26 cellular contexts compared by ENCODE assay signal in genomic region chr11:46680164-46680760, GRCh38. TPM values are rescaled to one million over a fixed set of nuclear protein-coding genes. Genes with fewer than 3 reads are reported as not detected.
A peak's percentile ranks its signal among the peaks of the same experiment; 100 is the strongest.
DNase-seq lines count a peak whose midpoint lies in the region; ATAC-seq and TF ChIP-seq lines count a peak whose summit lies in the region.
"Had no signal": no experiment of that assay in that cellular context is flagged by ENCODE, and none has a peak within 500 bp of the region (broad histone marks: within the 10 kb centered on the region; RNA-seq: fewer than 3 reads in every experiment).

No MANE protein-coding gene starts in this region.

- peaks cover 2% of the 10 kb centered on the region for H3K36me3 Mint-ChIP-seq in IgD-negative memory B cell
- no peaks in the 10 kb centered on the region for H3K36me3 Mint-ChIP-seq in T-helper 17 cell (ENCODE audit: low read depth)
- H3K36me3 Mint-ChIP-seq in nephron progenitor cell (ENCODE audit: low read depth), result peaks cover 11% of the 10 kb centered on the region
- H3K36me3 Mint-ChIP-seq in osteocyte (ENCODE audit: unreplicated experiment), result peaks cover 19% of the 10 kb centered on the region

- intact Hi-C loops in PC-3 (cut with micrococcal nuclease), result no loop called here

- BruUV-seq in PC-3 (replicated peaks; lab: Mats Ljungman, UMichigan), result no TSS peak

- H3K27me3 ChIP-seq in PC-3 (ENCODE audit: low read length), result no peaks in the 10 kb centered on the region
- H3K27me3 ChIP-seq: MG63 had no signal

- H3K9me2 ChIP-seq in PC-3 (replicated peaks; ENCODE audit: low read length), result no peaks in the 10 kb centered on the region

- H3K27ac Mint-ChIP-seq in IgD-negative memory B cell (peak overlapping the region; percentile 46 to 70 (median 62)), T-helper 17 cell (peak overlapping the region; percentile 37), nephron progenitor cell (peak overlapping the region; percentile 90), osteocyte (ENCODE audit: unreplicated experiment) (no peak overlapping the region)

- H3K36me3 ChIP-seq in PC-3 (ENCODE audit: low read depth, low read length), result peaks cover 3% of the 10 kb centered on the region; the same call in 1 of the 2 replicates

- H4K20me1 ChIP-seq in PC-3 (ENCODE audit: low read length), result no peaks in the 10 kb centered on the region

- CTCF ChIA-PET in PC-3 (lab: Charles Lee), result no interaction called here

- DNase-seq in T-helper 17 cell, result no peak
- DNase-seq in nephron progenitor cell, result no peak
- DNase-seq in substantia nigra (lab: John Stamatoyannopoulos, UW), result no peak
- DNase-seq in osteocyte (ENCODE audit: extremely low spot score, unreplicated experiment), result no peak
- no peak for DNase-seq in SW480 (ENCODE audit: low spot score)
- DNase-seq in PC-3, result no peak
- DNase-seq: CD8-positive, alpha-beta memory T cell; DMS 273 treated with DMSO at 0.1 percent for 48 hours; DMS79; EL; GDM1; GOT3; HCEC 1CT; KG1; MG63; NCI-H1105 treated with DMSO at 0.1 percent for 48 hours; NCI-H2029 treated with DMSO at 0.1 percent for 48 hours; NCI-H526 treated with DMSO at 0.1 percent for 48 hours; RPMI8226; SIG-M5 had no signal

- H3K9me3 ChIP-seq in T-helper 17 cell (ENCODE audit: control insufficient read depth, low read length, poor library complexity, severe bottlenecking), result no peaks in the 10 kb centered on the region
- no peaks in the 10 kb centered on the region for H3K9me3 ChIP-seq in PC-3 (ENCODE audit: low read length)
- H3K9me3 ChIP-seq: MG63 had no signal

- H3F3A ChIP-seq in PC-3 (ENCODE audit: low read length, unreplicated experiment), result no peaks in the 10 kb centered on the region

- peaks cover 7% of the 10 kb centered on the region for H3K4me1 ChIP-seq in PC-3 (ENCODE audit: insufficient read depth, low read length)

- POLR2A ChIA-PET in PC-3 (lab: Charles Lee; ENCODE audit: unreplicated experiment), result no interaction called here

- no peak overlapping the region for H3K4me2 ChIP-seq in PC-3 (ENCODE audit: low read length)

- no peak overlapping the region for H3K9ac ChIP-seq in PC-3 (ENCODE audit: low read length)

- H3K27me3 Mint-ChIP-seq in IgD-negative memory B cell, result no peaks in the 10 kb centered on the region
- H3K27me3 Mint-ChIP-seq in T-helper 17 cell, result no peaks in the 10 kb centered on the region
- no peaks in the 10 kb centered on the region for H3K27me3 Mint-ChIP-seq in nephron progenitor cell (ENCODE audit: low read depth, poor library complexity)
- H3K27me3 Mint-ChIP-seq in osteocyte (ENCODE audit: unreplicated experiment), result no peaks in the 10 kb centered on the region
- H3K27me3 Mint-ChIP-seq: CD8-positive, alpha-beta memory T cell had no signal

- H3K27ac ChIP-seq in substantia nigra (ENCODE audit: low read depth, low read length, poor library complexity, severe bottlenecking) (peak overlapping the region; percentile 35), PC-3 (ENCODE audit: low read length) (no peak overlapping the region)
- H3K27ac ChIP-seq: C4-2B, SK-N-MC had no signal

- no peaks in the 10 kb centered on the region for H3K9me3 Mint-ChIP-seq in IgD-negative memory B cell
- H3K9me3 Mint-ChIP-seq in nephron progenitor cell, result no peaks in the 10 kb centered on the region
- no peaks in the 10 kb centered on the region for H3K9me3 Mint-ChIP-seq in osteocyte (ENCODE audit: unreplicated experiment)
- H3K9me3 Mint-ChIP-seq: CD8-positive, alpha-beta memory T cell had no signal

- H3K4me1 Mint-ChIP-seq in IgD-negative memory B cell, result peaks cover 9 to 13% (median 9%) of the 10 kb centered on the region in 3 donors
- H3K4me1 Mint-ChIP-seq in T-helper 17 cell, result peaks cover 15% of the 10 kb centered on the region
- peaks cover 26% of the 10 kb centered on the region for H3K4me1 Mint-ChIP-seq in nephron progenitor cell
- H3K4me1 Mint-ChIP-seq in osteocyte (ENCODE audit: unreplicated experiment), result peaks cover 9% of the 10 kb centered on the region

- no peak for TF ChIP-seq CTCF in nephron progenitor cell (IDR thresholded peaks at IDR 0.05)
- TF ChIP-seq CTCF in osteocyte (IDR thresholded peaks at IDR 0.05), result no peak
- no peak for TF ChIP-seq CTCF in PC-3 (conservative IDR thresholded peaks at IDR 0.05; ENCODE audit: low read depth, low read length)

- no peak overlapping the region for H3K4me3 ChIP-seq in PC-3 (ENCODE audit: low read length)
- H3K4me3 ChIP-seq: GM12878, MG63, SK-N-MC had no signal

- H3K79me2 ChIP-seq in PC-3 (ENCODE audit: low read length), result no peaks in the 10 kb centered on the region

- no peak overlapping the region for H3K4me3 Mint-ChIP-seq in IgD-negative memory B cell
- no peak overlapping the region for H3K4me3 Mint-ChIP-seq in T-helper 17 cell
- no peak overlapping the region for H3K4me3 Mint-ChIP-seq in nephron progenitor cell
- no peak overlapping the region for H3K4me3 Mint-ChIP-seq in osteocyte (ENCODE audit: unreplicated experiment)
- H3K4me3 Mint-ChIP-seq: CD8-positive, alpha-beta memory T cell had no signal

- no peak overlapping the region for H2AFZ ChIP-seq in PC-3 (ENCODE audit: low read length)

- ATAC-seq in T-helper 17 cell (no peak), PC-3 (no peak)
- ATAC-seq: GM12878 had no signal

RNA-seq across cellular contexts. Expression of gene ARHGAP1, which starts 20.2 kb away (rescaled TPM):
- 42.6 TPM for polyA plus RNA-seq in IgD-negative memory B cell
- total RNA-seq in T-helper 17 cell (10 to 100 TPM; 58.0 to 65.9 TPM), osteocyte (97.2 and 98.1 TPM in 2 replicates), PC-3 (2014; rRNA removed) (16.1 and 27.1 TPM in 2 replicates)

RNA-seq across cellular contexts. Expression of gene ZNF408, which starts 20.6 kb away (rescaled TPM):
- 12.4 TPM for polyA plus RNA-seq in IgD-negative memory B cell
- total RNA-seq in T-helper 17 cell (10 to 100 TPM; 11.0 to 14.7 TPM), osteocyte (11.2 and 14.5 TPM in 2 replicates), PC-3 (2014; rRNA removed) (7.1 and 7.3 TPM in 2 replicates)

RNA-seq across cellular contexts. Expression of gene F2, which starts 38.8 kb away (rescaled TPM):
- not detected for polyA plus RNA-seq in IgD-negative memory B cell
- total RNA-seq in T-helper 17 cell (not detected), osteocyte (0.19 TPM in 1 of 2 replicates, not detected in the other), PC-3 (2014; rRNA removed) (not detected in 2 replicates)
- total RNA-seq: A673; CD8-positive, alpha-beta memory T cell; NCI-H460 had no signal
- polyA plus RNA-seq: CD8-positive, alpha-beta memory T cell; GM12878 had no signal
